ENCODE assay signal across 1 cellular context in the genomic region with DNA sequence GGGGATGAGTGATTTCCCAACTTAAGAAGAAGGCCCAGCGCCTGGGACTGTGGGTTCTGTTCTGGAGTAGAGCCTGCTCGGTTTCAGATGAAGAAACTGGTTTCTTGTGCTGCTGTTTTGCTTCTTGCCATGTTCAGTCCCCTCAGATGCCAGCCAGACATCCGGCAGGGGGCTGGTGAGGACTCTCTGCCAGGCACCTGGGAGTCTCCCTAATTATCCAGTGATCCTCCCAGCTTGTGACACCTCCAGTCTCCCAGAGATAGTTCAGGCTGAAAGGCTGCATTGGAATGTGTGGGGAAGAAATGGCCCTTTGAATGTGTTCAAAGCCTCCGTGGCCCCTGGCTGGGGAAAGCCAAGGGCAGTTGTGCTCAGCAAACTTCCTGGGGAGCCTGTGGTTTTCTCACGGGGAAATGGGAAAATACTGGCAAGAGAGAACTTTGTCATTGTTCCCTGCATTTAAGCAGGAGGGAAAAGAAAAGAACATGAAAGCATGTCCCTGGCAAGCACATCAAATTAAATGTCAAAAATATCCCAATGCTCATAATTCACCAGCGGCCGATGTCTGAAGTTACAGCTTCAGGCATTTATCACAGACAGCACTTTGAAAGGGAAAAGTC.
TF ChIP-seq lines count a peak whose summit lies in the region.

No MANE protein-coding gene starts in this region.

TF ChIP-seq in HepG2, 621 proteins besides CTCF, POLR2A, EP300 and RAD21 (continued from another document and continues in another):
- TF ChIP-seq, protein P1, sequence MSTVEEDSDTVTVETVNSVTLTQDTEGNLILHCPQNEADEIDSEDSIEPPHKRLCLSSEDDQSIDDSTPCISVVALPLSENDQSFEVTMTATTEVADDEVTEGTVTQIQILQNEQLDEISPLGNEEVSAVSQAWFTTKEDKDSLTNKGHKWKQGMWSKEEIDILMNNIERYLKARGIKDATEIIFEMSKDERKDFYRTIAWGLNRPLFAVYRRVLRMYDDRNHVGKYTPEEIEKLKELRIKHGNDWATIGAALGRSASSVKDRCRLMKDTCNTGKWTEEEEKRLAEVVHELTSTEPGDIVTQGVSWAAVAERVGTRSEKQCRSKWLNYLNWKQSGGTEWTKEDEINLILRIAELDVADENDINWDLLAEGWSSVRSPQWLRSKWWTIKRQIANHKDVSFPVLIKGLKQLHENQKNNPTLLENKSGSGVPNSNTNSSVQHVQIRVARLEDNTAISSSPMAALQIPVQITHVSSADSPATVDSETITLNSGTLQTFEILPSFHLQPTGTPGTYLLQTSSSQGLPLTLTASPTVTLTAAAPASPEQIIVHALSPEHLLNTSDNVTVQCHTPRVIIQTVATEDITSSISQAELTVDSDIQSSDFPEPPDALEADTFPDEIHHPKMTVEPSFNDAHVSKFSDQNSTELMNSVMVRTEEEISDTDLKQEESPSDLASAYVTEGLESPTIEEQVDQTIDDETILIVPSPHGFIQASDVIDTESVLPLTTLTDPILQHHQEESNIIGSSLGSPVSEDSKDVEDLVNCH (CRISPR knock-in tag; IDR thresholded peaks at IDR 0.05) = no peak
- TF ChIP-seq, protein P2, sequence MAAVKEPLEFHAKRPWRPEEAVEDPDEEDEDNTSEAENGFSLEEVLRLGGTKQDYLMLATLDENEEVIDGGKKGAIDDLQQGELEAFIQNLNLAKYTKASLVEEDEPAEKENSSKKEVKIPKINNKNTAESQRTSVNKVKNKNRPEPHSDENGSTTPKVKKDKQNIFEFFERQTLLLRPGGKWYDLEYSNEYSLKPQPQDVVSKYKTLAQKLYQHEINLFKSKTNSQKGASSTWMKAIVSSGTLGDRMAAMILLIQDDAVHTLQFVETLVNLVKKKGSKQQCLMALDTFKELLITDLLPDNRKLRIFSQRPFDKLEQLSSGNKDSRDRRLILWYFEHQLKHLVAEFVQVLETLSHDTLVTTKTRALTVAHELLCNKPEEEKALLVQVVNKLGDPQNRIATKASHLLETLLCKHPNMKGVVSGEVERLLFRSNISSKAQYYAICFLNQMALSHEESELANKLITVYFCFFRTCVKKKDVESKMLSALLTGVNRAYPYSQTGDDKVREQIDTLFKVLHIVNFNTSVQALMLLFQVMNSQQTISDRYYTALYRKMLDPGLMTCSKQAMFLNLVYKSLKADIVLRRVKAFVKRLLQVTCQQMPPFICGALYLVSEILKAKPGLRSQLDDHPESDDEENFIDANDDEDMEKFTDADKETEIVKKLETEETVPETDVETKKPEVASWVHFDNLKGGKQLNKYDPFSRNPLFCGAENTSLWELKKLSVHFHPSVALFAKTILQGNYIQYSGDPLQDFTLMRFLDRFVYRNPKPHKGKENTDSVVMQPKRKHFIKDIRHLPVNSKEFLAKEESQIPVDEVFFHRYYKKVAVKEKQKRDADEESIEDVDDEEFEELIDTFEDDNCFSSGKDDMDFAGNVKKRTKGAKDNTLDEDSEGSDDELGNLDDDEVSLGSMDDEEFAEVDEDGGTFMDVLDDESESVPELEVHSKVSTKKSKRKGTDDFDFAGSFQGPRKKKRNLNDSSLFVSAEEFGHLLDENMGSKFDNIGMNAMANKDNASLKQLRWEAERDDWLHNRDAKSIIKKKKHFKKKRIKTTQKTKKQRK (IDR thresholded peaks at IDR 0.05; ENCODE audit: low read length) = no peak
- TF ChIP-seq ZSCAN12 (CRISPR knock-in tag; IDR thresholded peaks at IDR 0.05) (0 out of 2 replicates have a peak, but pooled peaks have one; percentile 15), RARA (CRISPR knock-in tag; IDR thresholded peaks at IDR 0.05) (peak; percentile 65), ZNF781 (CRISPR knock-in tag; IDR thresholded peaks at IDR 0.05; ENCODE audit: borderline replicate concordance, not compliant biosample characterization) (no peak), SALL1 (CRISPR knock-in tag; IDR thresholded peaks at IDR 0.05) (peak; percentile 39), ETV5 (CRISPR knock-in tag; IDR thresholded peaks at IDR 0.05; ENCODE audit: borderline replicate concordance) (peak; percentile 80), ZNF292 (CRISPR knock-in tag; IDR thresholded peaks at IDR 0.05; ENCODE audit: borderline replicate concordance, low read depth) (peak; percentile 38; the same call in 1 of the 2 replicates), SMAD1 (CRISPR knock-in tag; IDR thresholded peaks at IDR 0.05; ENCODE audit: borderline replicate concordance, low read depth) (no peak), FOXA1 (IDR thresholded peaks at IDR 0.05) (no peak), FOXA1 (CRISPR knock-in tag; IDR thresholded peaks at IDR 0.05) (peak; percentile 32; the same call in 1 of the 2 replicates), NCOA2 (CRISPR knock-in tag; IDR thresholded peaks at IDR 0.05) (peak; percentile 81), ZNF256 (CRISPR knock-in tag; conservative IDR thresholded peaks at IDR 0.05) (no peak), ZNF331 (CRISPR knock-in tag; IDR thresholded peaks at IDR 0.05) (peak; percentile 59; the same call in 1 of the 2 replicates), ZNF333 (CRISPR knock-in tag; IDR thresholded peaks at IDR 0.05; ENCODE audit: borderline replicate concordance) (no peak), PAF1 (CRISPR knock-in tag; IDR thresholded peaks at IDR 0.05) (no peak), ZNF567 (CRISPR knock-in tag; IDR thresholded peaks at IDR 0.05; ENCODE audit: borderline replicate concordance) (no peak), ZNF484 (CRISPR knock-in tag; IDR thresholded peaks at IDR 0.05; ENCODE audit: borderline replicate concordance, low read depth) (no peak), ZNF33B (CRISPR knock-in tag; IDR thresholded peaks at IDR 0.05) (no peak), ZNF263 (CRISPR knock-in tag; IDR thresholded peaks at IDR 0.05) (peak; percentile 79; the same call in 1 of the 2 replicates), ZNF260 (CRISPR knock-in tag; IDR thresholded peaks at IDR 0.05; ENCODE audit: borderline replicate concordance, low read depth) (no peak)
- TF ChIP-seq, protein P3, sequence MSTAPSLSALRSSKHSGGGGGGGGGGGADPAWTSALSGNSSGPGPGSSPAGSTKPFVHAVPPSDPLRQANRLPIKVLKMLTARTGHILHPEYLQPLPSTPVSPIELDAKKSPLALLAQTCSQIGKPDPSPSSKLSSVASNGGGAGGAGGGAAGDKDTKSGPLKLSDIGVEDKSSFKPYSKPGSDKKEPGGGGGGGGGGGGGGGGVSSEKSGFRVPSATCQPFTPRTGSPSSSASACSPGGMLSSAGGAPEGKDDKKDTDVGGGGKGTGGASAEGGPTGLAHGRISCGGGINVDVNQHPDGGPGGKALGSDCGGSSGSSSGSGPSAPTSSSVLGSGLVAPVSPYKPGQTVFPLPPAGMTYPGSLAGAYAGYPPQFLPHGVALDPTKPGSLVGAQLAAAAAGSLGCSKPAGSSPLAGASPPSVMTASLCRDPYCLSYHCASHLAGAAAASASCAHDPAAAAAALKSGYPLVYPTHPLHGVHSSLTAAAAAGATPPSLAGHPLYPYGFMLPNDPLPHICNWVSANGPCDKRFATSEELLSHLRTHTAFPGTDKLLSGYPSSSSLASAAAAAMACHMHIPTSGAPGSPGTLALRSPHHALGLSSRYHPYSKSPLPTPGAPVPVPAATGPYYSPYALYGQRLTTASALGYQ (CRISPR knock-in tag; IDR thresholded peaks at IDR 0.05) = peak; percentile 54; the same call in 1 of the 2 replicates
- TF ChIP-seq, protein P4, sequence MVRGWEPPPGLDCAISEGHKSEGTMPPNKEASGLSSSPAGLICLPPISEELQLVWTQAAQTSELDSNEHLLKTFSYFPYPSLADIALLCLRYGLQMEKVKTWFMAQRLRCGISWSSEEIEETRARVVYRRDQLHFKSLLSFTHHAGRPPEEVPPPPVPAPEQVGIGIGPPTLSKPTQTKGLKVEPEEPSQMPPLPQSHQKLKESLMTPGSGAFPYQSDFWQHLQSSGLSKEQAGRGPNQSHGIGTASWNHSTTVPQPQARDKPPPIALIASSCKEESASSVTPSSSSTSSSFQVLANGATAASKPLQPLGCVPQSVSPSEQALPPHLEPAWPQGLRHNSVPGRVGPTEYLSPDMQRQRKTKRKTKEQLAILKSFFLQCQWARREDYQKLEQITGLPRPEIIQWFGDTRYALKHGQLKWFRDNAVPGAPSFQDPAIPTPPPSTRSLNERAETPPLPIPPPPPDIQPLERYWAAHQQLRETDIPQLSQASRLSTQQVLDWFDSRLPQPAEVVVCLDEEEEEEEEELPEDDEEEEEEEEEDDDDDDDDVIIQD (CRISPR knock-in tag; IDR thresholded peaks at IDR 0.05; ENCODE audit: low read depth) = no peak
- TF ChIP-seq, protein P5, sequence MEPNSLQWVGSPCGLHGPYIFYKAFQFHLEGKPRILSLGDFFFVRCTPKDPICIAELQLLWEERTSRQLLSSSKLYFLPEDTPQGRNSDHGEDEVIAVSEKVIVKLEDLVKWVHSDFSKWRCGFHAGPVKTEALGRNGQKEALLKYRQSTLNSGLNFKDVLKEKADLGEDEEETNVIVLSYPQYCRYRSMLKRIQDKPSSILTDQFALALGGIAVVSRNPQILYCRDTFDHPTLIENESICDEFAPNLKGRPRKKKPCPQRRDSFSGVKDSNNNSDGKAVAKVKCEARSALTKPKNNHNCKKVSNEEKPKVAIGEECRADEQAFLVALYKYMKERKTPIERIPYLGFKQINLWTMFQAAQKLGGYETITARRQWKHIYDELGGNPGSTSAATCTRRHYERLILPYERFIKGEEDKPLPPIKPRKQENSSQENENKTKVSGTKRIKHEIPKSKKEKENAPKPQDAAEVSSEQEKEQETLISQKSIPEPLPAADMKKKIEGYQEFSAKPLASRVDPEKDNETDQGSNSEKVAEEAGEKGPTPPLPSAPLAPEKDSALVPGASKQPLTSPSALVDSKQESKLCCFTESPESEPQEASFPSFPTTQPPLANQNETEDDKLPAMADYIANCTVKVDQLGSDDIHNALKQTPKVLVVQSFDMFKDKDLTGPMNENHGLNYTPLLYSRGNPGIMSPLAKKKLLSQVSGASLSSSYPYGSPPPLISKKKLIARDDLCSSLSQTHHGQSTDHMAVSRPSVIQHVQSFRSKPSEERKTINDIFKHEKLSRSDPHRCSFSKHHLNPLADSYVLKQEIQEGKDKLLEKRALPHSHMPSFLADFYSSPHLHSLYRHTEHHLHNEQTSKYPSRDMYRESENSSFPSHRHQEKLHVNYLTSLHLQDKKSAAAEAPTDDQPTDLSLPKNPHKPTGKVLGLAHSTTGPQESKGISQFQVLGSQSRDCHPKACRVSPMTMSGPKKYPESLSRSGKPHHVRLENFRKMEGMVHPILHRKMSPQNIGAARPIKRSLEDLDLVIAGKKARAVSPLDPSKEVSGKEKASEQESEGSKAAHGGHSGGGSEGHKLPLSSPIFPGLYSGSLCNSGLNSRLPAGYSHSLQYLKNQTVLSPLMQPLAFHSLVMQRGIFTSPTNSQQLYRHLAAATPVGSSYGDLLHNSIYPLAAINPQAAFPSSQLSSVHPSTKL (CRISPR knock-in tag; IDR thresholded peaks at IDR 0.05) = peak; percentile 77
- TF ChIP-seq, protein P6, sequence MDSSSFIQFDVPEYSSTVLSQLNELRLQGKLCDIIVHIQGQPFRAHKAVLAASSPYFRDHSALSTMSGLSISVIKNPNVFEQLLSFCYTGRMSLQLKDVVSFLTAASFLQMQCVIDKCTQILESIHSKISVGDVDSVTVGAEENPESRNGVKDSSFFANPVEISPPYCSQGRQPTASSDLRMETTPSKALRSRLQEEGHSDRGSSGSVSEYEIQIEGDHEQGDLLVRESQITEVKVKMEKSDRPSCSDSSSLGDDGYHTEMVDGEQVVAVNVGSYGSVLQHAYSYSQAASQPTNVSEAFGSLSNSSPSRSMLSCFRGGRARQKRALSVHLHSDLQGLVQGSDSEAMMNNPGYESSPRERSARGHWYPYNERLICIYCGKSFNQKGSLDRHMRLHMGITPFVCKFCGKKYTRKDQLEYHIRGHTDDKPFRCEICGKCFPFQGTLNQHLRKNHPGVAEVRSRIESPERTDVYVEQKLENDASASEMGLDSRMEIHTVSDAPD (CRISPR knock-in tag; IDR thresholded peaks at IDR 0.05) = 0 out of 2 replicates have a peak, but pooled peaks have one; percentile 50
- TF ChIP-seq, protein P7, sequence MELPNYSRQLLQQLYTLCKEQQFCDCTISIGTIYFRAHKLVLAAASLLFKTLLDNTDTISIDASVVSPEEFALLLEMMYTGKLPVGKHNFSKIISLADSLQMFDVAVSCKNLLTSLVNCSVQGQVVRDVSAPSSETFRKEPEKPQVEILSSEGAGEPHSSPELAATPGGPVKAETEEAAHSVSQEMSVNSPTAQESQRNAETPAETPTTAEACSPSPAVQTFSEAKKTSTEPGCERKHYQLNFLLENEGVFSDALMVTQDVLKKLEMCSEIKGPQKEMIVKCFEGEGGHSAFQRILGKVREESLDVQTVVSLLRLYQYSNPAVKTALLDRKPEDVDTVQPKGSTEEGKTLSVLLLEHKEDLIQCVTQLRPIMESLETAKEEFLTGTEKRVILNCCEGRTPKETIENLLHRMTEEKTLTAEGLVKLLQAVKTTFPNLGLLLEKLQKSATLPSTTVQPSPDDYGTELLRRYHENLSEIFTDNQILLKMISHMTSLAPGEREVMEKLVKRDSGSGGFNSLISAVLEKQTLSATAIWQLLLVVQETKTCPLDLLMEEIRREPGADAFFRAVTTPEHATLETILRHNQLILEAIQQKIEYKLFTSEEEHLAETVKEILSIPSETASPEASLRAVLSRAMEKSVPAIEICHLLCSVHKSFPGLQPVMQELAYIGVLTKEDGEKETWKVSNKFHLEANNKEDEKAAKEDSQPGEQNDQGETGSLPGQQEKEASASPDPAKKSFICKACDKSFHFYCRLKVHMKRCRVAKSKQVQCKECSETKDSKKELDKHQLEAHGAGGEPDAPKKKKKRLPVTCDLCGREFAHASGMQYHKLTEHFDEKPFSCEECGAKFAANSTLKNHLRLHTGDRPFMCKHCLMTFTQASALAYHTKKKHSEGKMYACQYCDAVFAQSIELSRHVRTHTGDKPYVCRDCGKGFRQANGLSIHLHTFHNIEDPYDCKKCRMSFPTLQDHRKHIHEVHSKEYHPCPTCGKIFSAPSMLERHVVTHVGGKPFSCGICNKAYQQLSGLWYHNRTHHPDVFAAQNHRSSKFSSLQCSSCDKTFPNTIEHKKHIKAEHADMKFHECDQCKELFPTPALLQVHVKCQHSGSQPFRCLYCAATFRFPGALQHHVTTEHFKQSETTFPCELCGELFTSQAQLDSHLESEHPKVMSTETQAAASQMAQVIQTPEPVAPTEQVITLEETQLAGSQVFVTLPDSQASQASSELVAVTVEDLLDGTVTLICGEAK (IDR thresholded peaks at IDR 0.05) = no peak
- TF ChIP-seq, protein P7 (CRISPR knock-in tag; IDR thresholded peaks at IDR 0.05) = no peak
